In genomic region chr14:89598548-89599186, GRCh38 we compare ENCODE assay signal across 17 cellular contexts.
DNase-seq lines count a peak whose midpoint lies in the region; TF ChIP-seq lines count a peak whose summit lies in the region.
"Had no signal": no experiment of that assay in that cellular context is flagged by ENCODE, and none has a peak within 500 bp of the region (broad histone marks: within the 10 kb centered on the region; RNA-seq: fewer than 3 reads in every experiment).

No MANE protein-coding gene starts in this region.

- TF ChIP-seq POLR2A in erythroblast (IDR thresholded peaks at IDR 0.05; ENCODE audit: low read length) = no peak
- TF ChIP-seq POLR2A in spleen (IDR thresholded peaks at IDR 0.05) = no peak

- peaks cover 0 to 24% (median 12%) of the 10 kb centered on the region in 6 donors for H3K4me1 ChIP-seq in spleen
- H3K4me1 ChIP-seq: colonic mucosa had no signal

- H3K9me3 ChIP-seq in spleen = peaks cover 5 to 72% (median 64%) of the 10 kb centered on the region in 8 donors
- H3K9me3 ChIP-seq: colonic mucosa had no signal

- no peak overlapping the region for H3K4me3 ChIP-seq in spleen
- H3K4me3 ChIP-seq: colonic mucosa, esophagus muscularis mucosa, mucosa of descending colon, thoracic aorta had no signal

- peaks cover 0 to 34% (median 0%) of the 10 kb centered on the region in 6 donors for H3K36me3 ChIP-seq in spleen
- H3K36me3 ChIP-seq: colonic mucosa, thoracic aorta had no signal

- no peaks in the 10 kb centered on the region for H3K27me3 ChIP-seq in spleen (replicated peaks in 1 of 7)
- H3K27me3 ChIP-seq: colonic mucosa, esophagus muscularis mucosa had no signal

- 97 to 99% (median 98%) methylated on average over 2 of the region's 2 CpGs for WGBS in spleen, 5 donors

- DNase-seq in AML-193 (lab: John Stamatoyannopoulos, UW) (peak; percentile 3 to 4), Caki2 (ENCODE audit: low read depth) (peak; percentile 2), NCI-H69 (lab: John Stamatoyannopoulos, UW) (peak; percentile 15), erythroblast (lab: John Stamatoyannopoulos, UW) (peak; percentile 18 to 38), A172 (ENCODE audit: low spot score) (no peak), spleen (no peak), germinal center (ENCODE audit: low spot score) (no peak), ACHN (no peak)
- DNase-seq: activated B cell treated with CpG ODN at 0.5 μM for 24 hours; activated CD8-positive, alpha-beta memory T cell treated with anti-CD3 and anti-CD28 coated beads, Interleukin-2, amount 50 U/mL, for 4 hours; activated naive CD8-positive, alpha-beta T cell treated with anti-CD3 and anti-CD28 coated beads, Interleukin-2, amount 50 U/mL, for 24 hours; colonic mucosa; mucosa of descending colon; NCI-H187; posterior cingulate gyrus had no signal

- H3K27ac ChIP-seq in spleen = no peak overlapping the region
- H3K27ac ChIP-seq: colonic mucosa, esophagus muscularis mucosa, thoracic aorta had no signal

- in situ Hi-C loops in Caki2 (cut with HindIII; ENCODE audit: low pct_unique_long_range_greater_than_20kb, low sequenced_read_pairs) = no loop called here
- in situ Hi-C loops in ACHN (cut with HindIII; ENCODE audit: low pct_ligation_motif_present, low pct_unique_long_range_greater_than_20kb, low sequenced_read_pairs) = no loop called here

- no peak for TF ChIP-seq CTCF in spleen (IDR thresholded peaks at IDR 0.05 in 8 of 11, conservative IDR thresholded peaks at IDR 0.05 in 3 of 11)

- intact Hi-C loops in spleen (cut with DNase I; ENCODE audit: low total_unique reads) = no loop called here

Comparison
In these comparisons a context has a peak if more than half of its experiments do, and no peak if none do; other contexts are left out.
1. DNase-seq: peak in AML-193 (2 of 2), Caki2 (single experiment), NCI-H69 (single experiment) and erythroblast (2 of 2); none in A172 (single experiment), spleen (single experiment), germinal center (single experiment) and ACHN (single experiment).